Comparison of ENCODE assay signal across 29 cellular contexts in the genomic region with DNA sequence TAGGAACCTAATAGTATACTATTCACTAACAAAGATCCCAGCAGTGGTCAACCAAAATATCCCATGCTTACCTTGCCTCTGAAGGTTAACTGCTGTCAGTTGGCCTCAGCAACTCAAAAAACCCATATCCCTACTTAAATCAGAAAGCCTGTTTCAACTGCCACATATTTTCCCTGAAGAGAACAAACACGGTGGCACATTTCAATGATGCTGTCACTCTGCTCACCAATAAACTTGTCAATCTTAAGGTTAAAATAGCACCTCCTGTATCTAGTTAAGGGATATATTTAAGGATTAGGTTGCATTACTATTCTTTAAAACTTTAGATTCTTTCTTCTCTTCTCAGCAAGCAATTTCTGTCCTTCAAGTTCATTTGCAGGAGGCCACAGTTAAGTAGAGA.
"Had no signal": no experiment of that assay in that cellular context is flagged by ENCODE, and none has a peak within 500 bp of the region (broad histone marks: within the 10 kb centered on the region; RNA-seq: fewer than 3 reads in every experiment).

No MANE protein-coding gene starts in this region.

- H3K27ac ChIP-seq: left ventricle myocardium inferior, ovary, skin epidermis, stomach, testis, thyroid gland, transverse colon, upper lobe of left lung, vagina had no signal

- H3K27ac Mint-ChIP-seq: immature natural killer cell; mesothelial cell of epicardium; naive B cell; natural killer cell; nephron progenitor cell; progenitor cell of endocrine pancreas; stimulated activated naive B cell treated with anti-CD40 and anti-IgM and Interleukin-4, amounts not matched to agents 10 μg/mL and 1 μg/mL and 100 μg/mL, for 72 hours had no signal

- H3K27me3 Mint-ChIP-seq: naive B cell; progenitor cell of endocrine pancreas; stimulated activated naive B cell treated with anti-CD40 and anti-IgM and Interleukin-4, amounts not matched to agents 10 μg/mL and 1 μg/mL and 100 μg/mL, for 72 hours had no signal

- H3K27me3 ChIP-seq: ovary, stomach, testis, thyroid gland, transverse colon, upper lobe of left lung, vagina had no signal

- H3K4me3 Mint-ChIP-seq: immature natural killer cell; mesothelial cell of epicardium; naive B cell; natural killer cell; nephron progenitor cell; stimulated activated naive B cell treated with anti-CD40 and anti-IgM and Interleukin-4, amounts not matched to agents 10 μg/mL and 1 μg/mL and 100 μg/mL, for 72 hours had no signal

- H3K9me3 Mint-ChIP-seq: nephron progenitor cell had no signal

- H3K9me3 ChIP-seq: left ventricle myocardium inferior, ovary, testis, thyroid gland, transverse colon, vagina had no signal

- ATAC-seq: left colon; natural killer cell; right cardiac atrium; sciatic nerve; stimulated activated naive B cell treated with anti-CD40 and anti-IgM and Interleukin-4, amounts not matched to agents 10 μg/mL and 1 μg/mL and 100 μg/mL, for 72 hours; stimulated activated naive CD8-positive, alpha-beta T cell treated with anti-CD3 and anti-CD28 coated beads, Interleukin-15, Interleukin-2, amounts not matched to agents 100 U/mL and 50 U/mL, for 24 hours had no signal

- H3K4me3 ChIP-seq: left ventricle myocardium inferior, lung, ovary, skin epidermis, stomach, testis, thyroid gland, transverse colon, upper lobe of left lung, vagina had no signal

- H3K36me3 Mint-ChIP-seq: mesothelial cell of epicardium; naive B cell; stimulated activated naive B cell treated with anti-CD40 and anti-IgM and Interleukin-4, amounts not matched to agents 10 μg/mL and 1 μg/mL and 100 μg/mL, for 72 hours had no signal

- H3K4me1 Mint-ChIP-seq: immature natural killer cell; naive B cell; natural killer cell; stimulated activated naive B cell treated with anti-CD40 and anti-IgM and Interleukin-4, amounts not matched to agents 10 μg/mL and 1 μg/mL and 100 μg/mL, for 72 hours had no signal

- H3K36me3 ChIP-seq: left ventricle myocardium inferior, ovary, stomach, thyroid gland, transverse colon, upper lobe of left lung, vagina had no signal

- DNase-seq: hypothalamus; immature natural killer cell; kidney; left colon; left ventricle myocardium inferior; mesendoderm; naive B cell; natural killer cell; nephron progenitor cell; ovary; retina; right cardiac atrium; stimulated activated CD4-positive, alpha-beta T cell treated with anti-CD3 and anti-CD28 coated beads, Interleukin-12 subunit alpha, Interleukin-12 subunit beta, amount 100 ng/mL, for 4 hours; stimulated activated CD4-positive, alpha-beta T cell treated with anti-CD3 and anti-CD28 coated beads, Interleukin-15, amount 100 ng/mL, for 24 hours; stimulated activated CD4-positive, alpha-beta T cell treated with anti-CD3 and anti-CD28 coated beads, Interleukin-2, amount 100 ng/mL, for 24 hours; stimulated activated CD4-positive, alpha-beta T cell treated with anti-CD3 and anti-CD28 coated beads, Interleukin-4, amount 100 ng/mL, for 1 hour; stimulated activated naive B cell treated with anti-CD40 and anti-IgM and Interleukin-4, amounts not matched to agents 10 μg/mL and 1 μg/mL and 100 μg/mL, for 72 hours; stimulated activated naive CD8-positive, alpha-beta T cell treated with anti-CD3 and anti-CD28 coated beads, Interleukin-15, Interleukin-2, amounts not matched to agents 100 U/mL and 50 U/mL, for 24 hours; stomach; testis; thyroid gland; transverse colon; upper lobe of left lung had no signal

- H3K4me1 ChIP-seq: left ventricle myocardium inferior, stomach, testis, thyroid gland, transverse colon, upper lobe of left lung, vagina had no signal
